Comparison of ENCODE assay signal across 9 cellular contexts in the genomic region with DNA sequence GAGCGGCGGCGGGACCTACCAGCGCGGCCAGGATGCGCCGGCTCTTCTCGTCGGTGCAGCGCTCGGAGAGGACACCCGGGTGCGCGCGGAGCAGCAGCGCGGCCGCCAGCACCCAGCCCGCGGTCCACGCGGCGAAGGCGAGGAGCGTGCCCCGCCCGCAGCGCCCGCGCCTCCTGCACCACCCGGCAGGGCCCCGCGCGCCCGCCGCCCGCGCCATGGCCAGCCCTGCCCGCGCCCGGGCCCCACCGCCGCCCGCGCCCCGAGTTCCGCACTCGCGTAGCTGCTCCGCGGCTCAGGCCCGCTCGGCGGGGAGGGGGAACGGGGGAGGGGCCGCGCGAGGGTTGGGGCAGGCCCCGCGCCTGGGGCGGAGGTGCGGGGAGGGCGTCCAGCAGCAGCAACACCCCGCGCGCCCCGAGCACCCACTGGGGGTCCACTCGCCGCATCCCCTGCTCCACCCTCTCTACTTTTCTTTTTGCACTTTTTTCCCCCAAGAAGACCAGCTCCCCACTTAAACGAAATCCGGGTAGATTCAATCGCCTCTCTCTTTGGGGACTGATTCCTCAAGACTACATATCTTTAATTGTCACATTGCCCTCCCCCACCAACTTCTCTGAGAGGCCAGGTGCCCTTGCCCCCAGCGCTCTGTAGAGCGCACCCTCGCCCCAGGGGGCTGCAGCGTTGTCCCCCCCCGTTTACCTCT. TPM values are rescaled to one million over a fixed set of nuclear protein-coding genes. Genes with fewer than 3 reads are reported as not detected.
DNase-seq lines count a peak whose midpoint lies in the region; ATAC-seq and TF ChIP-seq lines count a peak whose summit lies in the region.
"Had no signal": no experiment of that assay in that cellular context is flagged by ENCODE, and none has a peak within 500 bp of the region (broad histone marks: within the 10 kb centered on the region; RNA-seq: fewer than 3 reads in every experiment).

A gene (minus strand): TSS at position 266 of the 700 bp plus-strand sequence. CDS start 49 bp downstream, at position 217.

- no peaks in the 10 kb centered on the region for H3K36me3 ChIP-seq in CD4-positive, alpha-beta memory T cell (ENCODE audit: insufficient read depth, low read length)

- CTCF ChIA-PET in CD4-positive, alpha-beta memory T cell (lab: Charles Lee; ENCODE audit: partially characterized antibody) = no interaction called here

- H3K9me3 Mint-ChIP-seq in CD4-positive, alpha-beta memory T cell = no peaks in the 10 kb centered on the region
- no peaks in the 10 kb centered on the region for H3K9me3 Mint-ChIP-seq in osteocyte (ENCODE audit: unreplicated experiment)

- POLR2A ChIA-PET in CD4-positive, alpha-beta memory T cell (lab: Charles Lee; ENCODE audit: partially characterized antibody) = no interaction called here

- intact Hi-C loops in CD4-positive, alpha-beta memory T cell (cut with micrococcal nuclease) = no loop called here
- intact Hi-C loops in Right ventricle myocardium superior (cut with DNase I) = no loop called here

- H3K27me3 Mint-ChIP-seq in CD4-positive, alpha-beta memory T cell = peaks cover 33 to 36% of the 10 kb centered on the region in 2 donors
- H3K27me3 Mint-ChIP-seq in T-helper 17 cell (peaks cover 53% of the 10 kb centered on the region), osteocyte (ENCODE audit: unreplicated experiment) (peaks cover 70% of the 10 kb centered on the region)

- peak in 2 of 5 donors; percentile 5 to 6 for DNase-seq in CD4-positive, alpha-beta memory T cell
- no peak for DNase-seq in T-helper 17 cell
- DNase-seq in Right ventricle myocardium superior = peak; percentile 53
- DNase-seq in osteocyte (ENCODE audit: extremely low spot score, unreplicated experiment) = peak; percentile 78
- no peak for DNase-seq in NCI-H2171 treated with DMSO at 0.1 percent for 48 hours (lab: John Stamatoyannopoulos, UW)
- DNase-seq in GM19238 (ENCODE audit: insufficient read length, low spot score) = no peak

- H3K27me3 ChIP-seq in CD4-positive, alpha-beta memory T cell (ENCODE audit: insufficient read depth, low read length) = peaks cover 8% of the 10 kb centered on the region

- peaks cover 4 to 14% (median 8%) of the 10 kb centered on the region in 4 donors for H3K4me1 Mint-ChIP-seq in CD4-positive, alpha-beta memory T cell
- H3K4me1 Mint-ChIP-seq in T-helper 17 cell = no peaks in the 10 kb centered on the region
- H3K4me1 Mint-ChIP-seq in osteocyte (ENCODE audit: unreplicated experiment) = peaks cover 6% of the 10 kb centered on the region

- H3K36me3 Mint-ChIP-seq in CD4-positive, alpha-beta memory T cell = no peaks in the 10 kb centered on the region
- no peaks in the 10 kb centered on the region for H3K36me3 Mint-ChIP-seq in T-helper 17 cell (ENCODE audit: low read depth)
- no peaks in the 10 kb centered on the region for H3K36me3 Mint-ChIP-seq in osteocyte (ENCODE audit: unreplicated experiment)

- ATAC-seq in T-helper 17 cell (peak; percentile 32), Right ventricle myocardium superior (ENCODE audit: poor library complexity) (peak; percentile 54), HG02588 (IDR thresholded peaks at IDR 0.05; ENCODE audit: unreplicated experiment) (no peak), HG02759 (IDR thresholded peaks at IDR 0.05; ENCODE audit: unreplicated experiment) (no peak)

- peak within 1 kb of the TSS in 1 of 7 donors; percentile 41 for H3K27ac Mint-ChIP-seq in CD4-positive, alpha-beta memory T cell
- no peak within 1 kb of the TSS for H3K27ac Mint-ChIP-seq in T-helper 17 cell
- H3K27ac Mint-ChIP-seq in osteocyte (ENCODE audit: unreplicated experiment) = no peak within 1 kb of the TSS

- H3K27ac ChIP-seq in CD4-positive, alpha-beta memory T cell (ENCODE audit: low read depth, low read length) = no peak within 1 kb of the TSS

- H3K4me3 ChIP-seq in CD4-positive, alpha-beta memory T cell (ENCODE audit: low read length in 2 of 2) = no peak within 1 kb of the TSS

- peaks cover 5% of the 10 kb centered on the region for H3K4me1 ChIP-seq in CD4-positive, alpha-beta memory T cell (ENCODE audit: insufficient read depth, low read length)

- no peak for TF ChIP-seq CTCF in osteocyte (IDR thresholded peaks at IDR 0.05)

- peak within 1 kb of the TSS; percentile 48 to 84 (median 79) for H3K4me3 Mint-ChIP-seq in CD4-positive, alpha-beta memory T cell
- H3K4me3 Mint-ChIP-seq in T-helper 17 cell (peak within 1 kb of the TSS; percentile 82), osteocyte (ENCODE audit: unreplicated experiment) (peak within 1 kb of the TSS; percentile 52)

- no peaks in the 10 kb centered on the region for H3K9me3 ChIP-seq in CD4-positive, alpha-beta memory T cell (ENCODE audit: control insufficient read depth in 1 of 2, low read length in 2 of 2)
- no peaks in the 10 kb centered on the region for H3K9me3 ChIP-seq in T-helper 17 cell (ENCODE audit: control insufficient read depth, low read length, poor library complexity, severe bottlenecking)

RNA-seq across cellular contexts. Expression of the gene that starts here (rescaled TPM):
- total RNA-seq in CD4-positive, alpha-beta memory T cell = not detected
- polyA plus RNA-seq in CD4-positive, alpha-beta memory T cell = not detected
- total RNA-seq in T-helper 17 cell (not detected), Right ventricle myocardium superior (3.3 TPM), osteocyte (not detected in 2 replicates)
- total RNA-seq: HT-29 had no signal

Comparison
In these comparisons a context has a peak if more than half of its experiments do, and no peak if none do; other contexts are left out.
1. Peak in ATAC-seq in T-helper 17 cell; RNA of the gene not detected or under 1 TPM.
2. Peak in DNase-seq in osteocyte; RNA of the gene not detected or under 1 TPM.